ENCODE assay signal across 27 cellular contexts in genomic region chr1:223471566-223471965, GRCh38.
"Had no signal": no experiment of that assay in that cellular context is flagged by ENCODE, and none has a peak within 500 bp of the region (broad histone marks: within the 10 kb centered on the region; RNA-seq: fewer than 3 reads in every experiment).

No MANE protein-coding gene starts in this region.

- H3K4me1 Mint-ChIP-seq: stimulated activated effector memory CD8-positive, alpha-beta T cell treated with anti-CD3 and anti-CD28 coated beads, Interleukin-12 subunit alpha, Interleukin-12 subunit beta, amount 100 ng/mL, for 72 hours; stimulated activated memory B cell treated with anti-CD40 and anti-IgM and Interleukin-4, amounts not matched to agents 10 μg/mL and 1 μg/mL and 100 μg/mL, for 72 hours; stimulated activated naive B cell treated with anti-CD40 and anti-IgM and Interleukin-4, amounts not matched to agents 10 μg/mL and 1 μg/mL and 100 μg/mL, for 72 hours; stimulated activated naive CD8-positive, alpha-beta T cell treated with anti-CD3 and anti-CD28 coated beads, Interleukin-15, amount 100 ng/mL, for 72 hours had no signal

- H3K9me3 Mint-ChIP-seq: stimulated activated effector memory CD8-positive, alpha-beta T cell treated with anti-CD3 and anti-CD28 coated beads, Interleukin-12 subunit alpha, Interleukin-12 subunit beta, amount 100 ng/mL, for 72 hours; stimulated activated memory B cell treated with anti-CD40 and anti-IgM and Interleukin-4, amounts not matched to agents 10 μg/mL and 1 μg/mL and 100 μg/mL, for 72 hours; stimulated activated naive B cell treated with anti-CD40 and anti-IgM and Interleukin-4, amounts not matched to agents 10 μg/mL and 1 μg/mL and 100 μg/mL, for 72 hours; stimulated activated naive CD8-positive, alpha-beta T cell treated with anti-CD3 and anti-CD28 coated beads, Interleukin-15, amount 100 ng/mL, for 72 hours; stimulated activated naive CD8-positive, alpha-beta T cell treated with anti-CD3 and anti-CD28 coated beads, Interleukin-15, Interleukin-2, amounts not matched to agents 100 ng/mL and 50 ng/mL, for 24 hours; type B pancreatic cell had no signal

- H3K9me3 ChIP-seq: stomach, suprapubic skin, testis, thoracic aorta, thyroid gland, tibial artery, tibial nerve, transverse colon, upper lobe of left lung, upper lobe of right lung, uterus, vagina had no signal

- ATAC-seq: stimulated activated effector memory CD8-positive, alpha-beta T cell treated with anti-CD3 and anti-CD28 coated beads, Interleukin-12 subunit alpha, Interleukin-12 subunit beta, amount 100 ng/mL, for 72 hours; stimulated activated memory B cell treated with anti-CD40 and anti-IgM and Interleukin-4, amounts not matched to agents 10 μg/mL and 1 μg/mL and 100 μg/mL, for 72 hours; stimulated activated naive B cell treated with anti-CD40 and anti-IgM and Interleukin-4, amounts not matched to agents 10 μg/mL and 1 μg/mL and 100 μg/mL, for 72 hours; stimulated activated naive CD8-positive, alpha-beta T cell treated with anti-CD3 and anti-CD28 coated beads, Interleukin-15, amount 100 ng/mL, for 72 hours; stimulated activated naive CD8-positive, alpha-beta T cell treated with anti-CD3 and anti-CD28 coated beads, Interleukin-15, Interleukin-2, amounts not matched to agents 100 U/mL and 50 U/mL, for 24 hours; upper lobe of right lung had no signal

- H3K36me3 Mint-ChIP-seq: stimulated activated effector memory CD8-positive, alpha-beta T cell treated with anti-CD3 and anti-CD28 coated beads, Interleukin-12 subunit alpha, Interleukin-12 subunit beta, amount 100 ng/mL, for 72 hours; stimulated activated memory B cell treated with anti-CD40 and anti-IgM and Interleukin-4, amounts not matched to agents 10 μg/mL and 1 μg/mL and 100 μg/mL, for 72 hours; stimulated activated naive B cell treated with anti-CD40 and anti-IgM and Interleukin-4, amounts not matched to agents 10 μg/mL and 1 μg/mL and 100 μg/mL, for 72 hours; type B pancreatic cell had no signal

- H3K4me1 ChIP-seq: stomach, suprapubic skin, testis, thyroid gland, tibial artery, tibial nerve, transverse colon, upper lobe of left lung, upper lobe of right lung, uterus, vagina had no signal

- H3K27me3 ChIP-seq: suprapubic skin, testis, thyroid gland, tibial artery, tibial nerve, transverse colon, upper lobe of left lung, upper lobe of right lung, uterus, vagina had no signal

- DNase-seq: stimulated activated CD4-positive, alpha-beta T cell treated with anti-CD3 and anti-CD28 coated beads, Interleukin-2, amount 100 ng/mL, for 48 hours; stimulated activated CD4-positive, alpha-beta T cell treated with anti-CD3 and anti-CD28 coated beads, Interleukin-4, amount 100 ng/mL, for 1 hour; stimulated activated CD4-positive, alpha-beta T cell treated with anti-CD3 and anti-CD28 coated beads, Interleukin-4, amount 100 ng/mL, for 24 hours; stimulated activated CD4-positive, alpha-beta T cell treated with anti-CD3 and anti-CD28 coated beads, Interleukin-4, amount 100 ng/mL, for 4 hours; stimulated activated CD8-positive, alpha-beta memory T cell treated with anti-CD3 and anti-CD28 coated beads, Interleukin-4, amount 100 ng/mL, for 48 hours; stimulated activated naive B cell treated with anti-CD40 and anti-IgM and Interleukin-4, amounts not matched to agents 10 μg/mL and 1 μg/mL and 100 μg/mL, for 72 hours; stimulated activated naive CD4-positive, alpha-beta T cell; stimulated activated naive CD4-positive, alpha-beta T cell treated with Interleukin-2 at 50 U/mL for 16 hours; stimulated activated naive CD8-positive, alpha-beta T cell treated with anti-CD3 and anti-CD28 coated beads, Interleukin-15, amount 100 ng/mL, for 72 hours; stimulated activated naive CD8-positive, alpha-beta T cell treated with anti-CD3 and anti-CD28 coated beads, Interleukin-15, Interleukin-2, amounts not matched to agents 100 U/mL and 50 U/mL, for 24 hours; stomach; substantia nigra; testis; thyroid gland; tibial artery; transverse colon; upper lobe of left lung; upper lobe of right lung; uterus had no signal

- H3K27ac Mint-ChIP-seq: stimulated activated effector memory CD8-positive, alpha-beta T cell treated with anti-CD3 and anti-CD28 coated beads, Interleukin-12 subunit alpha, Interleukin-12 subunit beta, amount 100 ng/mL, for 72 hours; stimulated activated memory B cell treated with anti-CD40 and anti-IgM and Interleukin-4, amounts not matched to agents 10 μg/mL and 1 μg/mL and 100 μg/mL, for 72 hours; stimulated activated naive B cell treated with anti-CD40 and anti-IgM and Interleukin-4, amounts not matched to agents 10 μg/mL and 1 μg/mL and 100 μg/mL, for 72 hours; stimulated activated naive CD8-positive, alpha-beta T cell treated with anti-CD3 and anti-CD28 coated beads, Interleukin-15, Interleukin-2, amounts not matched to agents 100 ng/mL and 50 ng/mL, for 24 hours; type B pancreatic cell had no signal

- H3K4me3 ChIP-seq: stomach, suprapubic skin, testis, thoracic aorta, thyroid gland, tibial artery, tibial nerve, transverse colon, upper lobe of left lung, upper lobe of right lung, uterus, vagina had no signal

- H3K36me3 ChIP-seq: stomach, suprapubic skin, thoracic aorta, thyroid gland, tibial artery, tibial nerve, transverse colon, upper lobe of left lung, upper lobe of right lung, uterus, vagina had no signal

- H3K27ac ChIP-seq: stomach, suprapubic skin, testis, thoracic aorta, thyroid gland, tibial artery, tibial nerve, transverse colon, upper lobe of left lung, upper lobe of right lung, uterus, vagina had no signal

- H3K4me3 Mint-ChIP-seq: stimulated activated effector memory CD8-positive, alpha-beta T cell treated with anti-CD3 and anti-CD28 coated beads, Interleukin-12 subunit alpha, Interleukin-12 subunit beta, amount 100 ng/mL, for 72 hours; stimulated activated memory B cell treated with anti-CD40 and anti-IgM and Interleukin-4, amounts not matched to agents 10 μg/mL and 1 μg/mL and 100 μg/mL, for 72 hours; stimulated activated naive B cell treated with anti-CD40 and anti-IgM and Interleukin-4, amounts not matched to agents 10 μg/mL and 1 μg/mL and 100 μg/mL, for 72 hours; stimulated activated naive CD8-positive, alpha-beta T cell treated with anti-CD3 and anti-CD28 coated beads, Interleukin-15, amount 100 ng/mL, for 72 hours; stimulated activated naive CD8-positive, alpha-beta T cell treated with anti-CD3 and anti-CD28 coated beads, Interleukin-15, Interleukin-2, amounts not matched to agents 100 ng/mL and 50 ng/mL, for 24 hours; type B pancreatic cell had no signal
